Comparison of ENCODE assay signal across 2 cellular contexts in the genomic region with DNA sequence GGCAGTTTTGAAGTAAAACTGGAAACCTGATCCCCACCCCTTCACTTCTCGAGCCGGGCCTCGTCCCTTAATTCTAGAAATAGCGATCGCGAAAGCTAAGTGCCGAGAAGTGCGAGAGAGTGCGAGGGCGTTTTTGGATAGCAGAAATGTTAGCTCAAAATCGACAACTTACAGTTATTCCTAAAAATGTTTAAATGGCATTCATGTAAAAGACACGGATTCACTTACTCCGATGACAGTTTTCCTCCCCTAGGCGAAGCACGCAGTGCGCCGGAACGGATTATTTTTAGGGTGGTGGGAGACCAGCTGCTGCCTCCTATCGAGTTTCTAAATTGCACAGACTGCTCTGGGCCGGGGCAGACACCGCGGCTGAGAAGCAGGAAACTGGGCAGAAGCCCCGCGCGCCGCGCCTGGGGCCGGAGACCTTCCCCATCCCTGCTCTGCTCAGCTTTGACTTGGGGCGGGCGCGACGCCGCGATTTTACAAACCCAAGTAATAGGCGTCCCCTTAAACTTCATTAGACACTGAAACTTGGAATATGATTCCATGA.
TF ChIP-seq lines count a peak whose summit lies in the region.

Gene ABCC9, minus strand, starts transcription at position 455 of the 550 bp plus-strand sequence. CDS start 4,752 bp downstream, outside the sequence.

TF ChIP-seq in A549, 52 proteins besides CTCF, POLR2A, EP300 and RAD21:
- TF ChIP-seq CHD4 (IDR thresholded peaks at IDR 0.05; ENCODE audit: borderline replicate concordance) (no peak), FOSL2 (IDR thresholded peaks at IDR 0.05) (no peak), FOSL2 (CRISPR knock-in tag; IDR thresholded peaks at IDR 0.05) (no peak), CBX2 (IDR thresholded peaks at IDR 0.05; ENCODE audit: borderline replicate concordance, low read depth) (no peak), REST (IDR thresholded peaks at IDR 0.05) (no peak), HDAC2 (IDR thresholded peaks at IDR 0.05) (no peak), KDM5A (IDR thresholded peaks at IDR 0.05) (no peak), CBX8 (IDR thresholded peaks at IDR 0.05) (0 out of 2 replicates have a peak, but pooled peaks have one; percentile 26)

TF ChIP-seq in K562, 482 proteins besides CTCF, POLR2A, EP300 and RAD21:
- TF ChIP-seq ZBTB7A (IDR thresholded peaks at IDR 0.05; ENCODE audit: borderline replicate concordance, control insufficient read depth, low read depth, low read length) (peak; percentile 19; the same call in 1 of the 2 replicates), RBFOX2 (IDR thresholded peaks at IDR 0.05; ENCODE audit: low read depth, low read length) (peak; percentile 39), RCOR1 (IDR thresholded peaks at IDR 0.05; ENCODE audit: borderline replicate concordance in 1 of 2, low read depth in 2 of 2, low read length in 2 of 2) (no peak), POLR2G (IDR thresholded peaks at IDR 0.05; ENCODE audit: low read depth, low read length) (peak; percentile 43; the same call in 1 of the 2 replicates)
- TF ChIP-seq, protein P1, sequence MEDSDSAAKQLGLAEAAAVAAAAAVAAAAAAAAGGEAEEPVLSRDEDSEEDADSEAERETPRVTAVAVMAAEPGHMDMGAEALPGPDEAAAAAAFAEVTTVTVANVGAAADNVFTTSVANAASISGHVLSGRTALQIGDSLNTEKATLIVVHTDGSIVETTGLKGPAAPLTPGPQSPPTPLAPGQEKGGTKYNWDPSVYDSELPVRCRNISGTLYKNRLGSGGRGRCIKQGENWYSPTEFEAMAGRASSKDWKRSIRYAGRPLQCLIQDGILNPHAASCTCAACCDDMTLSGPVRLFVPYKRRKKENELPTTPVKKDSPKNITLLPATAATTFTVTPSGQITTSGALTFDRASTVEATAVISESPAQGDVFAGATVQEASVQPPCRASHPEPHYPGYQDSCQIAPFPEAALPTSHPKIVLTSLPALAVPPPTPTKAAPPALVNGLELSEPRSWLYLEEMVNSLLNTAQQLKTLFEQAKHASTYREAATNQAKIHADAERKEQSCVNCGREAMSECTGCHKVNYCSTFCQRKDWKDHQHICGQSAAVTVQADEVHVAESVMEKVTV (CRISPR knock-in tag; IDR thresholded peaks at IDR 0.05), result no peak
